ENCODE assay signal across 1 cellular context in the genomic region with DNA sequence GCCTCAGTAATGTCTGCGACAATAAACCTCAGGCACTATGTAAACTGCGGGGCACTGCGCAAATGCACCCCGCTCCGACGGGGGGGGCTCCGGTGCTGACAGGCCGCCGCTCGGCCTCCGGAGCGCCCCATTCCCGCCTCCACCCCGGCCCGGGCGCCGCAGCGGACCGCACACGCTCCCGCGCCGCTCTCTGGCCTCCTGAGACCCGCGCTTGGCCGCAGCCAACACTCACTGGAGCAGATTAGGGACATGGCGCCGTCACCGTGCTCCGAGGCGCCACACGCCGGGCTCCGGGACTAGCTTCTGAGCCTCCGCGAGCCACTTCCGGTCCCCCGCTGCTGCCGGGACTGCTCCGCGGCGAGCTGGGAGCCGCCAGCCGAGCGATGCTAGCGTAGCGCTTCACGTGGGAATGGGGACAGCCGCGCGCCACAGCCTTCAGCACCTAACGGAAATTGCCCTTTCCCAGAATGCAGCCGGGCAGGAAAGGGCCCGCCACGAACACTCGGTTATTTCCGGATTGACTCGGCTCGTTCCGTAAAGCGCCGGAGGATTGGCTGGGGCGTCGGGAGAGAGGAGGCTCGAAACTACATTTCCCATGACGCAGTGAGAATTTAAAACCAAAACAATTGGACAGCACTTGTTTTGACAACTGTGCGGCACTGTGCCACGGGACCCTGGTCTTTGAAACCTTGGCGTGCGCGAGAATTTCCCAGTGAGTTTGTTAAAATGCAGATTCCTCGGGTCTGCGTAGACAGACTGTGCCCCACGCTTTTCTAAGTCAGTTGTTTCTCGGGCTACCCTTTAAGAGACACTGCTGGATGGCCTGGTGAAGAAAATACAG.
TF ChIP-seq lines count a peak whose summit lies in the region.

A gene (minus strand): TSS at position 454 of the 841 bp plus-strand sequence. CDS start 203 bp downstream, at position 251.

TF ChIP-seq in HepG2, 621 proteins besides CTCF, POLR2A, EP300 and RAD21 (continued from another document and continues in another):
- TF ChIP-seq, protein P1, sequence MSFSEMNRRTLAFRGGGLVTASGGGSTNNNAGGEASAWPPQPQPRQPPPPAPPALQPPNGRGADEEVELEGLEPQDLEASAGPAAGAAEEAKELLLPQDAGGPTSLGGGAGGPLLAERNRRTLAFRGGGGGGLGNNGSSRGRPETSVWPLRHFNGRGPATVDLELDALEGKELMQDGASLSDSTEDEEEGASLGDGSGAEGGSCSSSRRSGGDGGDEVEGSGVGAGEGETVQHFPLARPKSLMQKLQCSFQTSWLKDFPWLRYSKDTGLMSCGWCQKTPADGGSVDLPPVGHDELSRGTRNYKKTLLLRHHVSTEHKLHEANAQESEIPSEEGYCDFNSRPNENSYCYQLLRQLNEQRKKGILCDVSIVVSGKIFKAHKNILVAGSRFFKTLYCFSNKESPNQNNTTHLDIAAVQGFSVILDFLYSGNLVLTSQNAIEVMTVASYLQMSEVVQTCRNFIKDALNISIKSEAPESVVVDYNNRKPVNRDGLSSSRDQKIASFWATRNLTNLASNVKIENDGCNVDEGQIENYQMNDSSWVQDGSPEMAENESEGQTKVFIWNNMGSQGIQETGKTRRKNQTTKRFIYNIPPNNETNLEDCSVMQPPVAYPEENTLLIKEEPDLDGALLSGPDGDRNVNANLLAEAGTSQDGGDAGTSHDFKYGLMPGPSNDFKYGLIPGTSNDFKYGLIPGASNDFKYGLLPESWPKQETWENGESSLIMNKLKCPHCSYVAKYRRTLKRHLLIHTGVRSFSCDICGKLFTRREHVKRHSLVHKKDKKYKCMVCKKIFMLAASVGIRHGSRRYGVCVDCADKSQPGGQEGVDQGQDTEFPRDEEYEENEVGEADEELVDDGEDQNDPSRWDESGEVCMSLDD (CRISPR knock-in tag; IDR thresholded peaks at IDR 0.05; ENCODE audit: borderline replicate concordance), result peak; percentile 61; the same call in 1 of the 2 replicates
- no peak for TF ChIP-seq HHEX (CRISPR knock-in tag; IDR thresholded peaks at IDR 0.05)
- peak; percentile 59 for TF ChIP-seq HOXA3 (CRISPR knock-in tag; IDR thresholded peaks at IDR 0.05)
- TF ChIP-seq, protein P2, sequence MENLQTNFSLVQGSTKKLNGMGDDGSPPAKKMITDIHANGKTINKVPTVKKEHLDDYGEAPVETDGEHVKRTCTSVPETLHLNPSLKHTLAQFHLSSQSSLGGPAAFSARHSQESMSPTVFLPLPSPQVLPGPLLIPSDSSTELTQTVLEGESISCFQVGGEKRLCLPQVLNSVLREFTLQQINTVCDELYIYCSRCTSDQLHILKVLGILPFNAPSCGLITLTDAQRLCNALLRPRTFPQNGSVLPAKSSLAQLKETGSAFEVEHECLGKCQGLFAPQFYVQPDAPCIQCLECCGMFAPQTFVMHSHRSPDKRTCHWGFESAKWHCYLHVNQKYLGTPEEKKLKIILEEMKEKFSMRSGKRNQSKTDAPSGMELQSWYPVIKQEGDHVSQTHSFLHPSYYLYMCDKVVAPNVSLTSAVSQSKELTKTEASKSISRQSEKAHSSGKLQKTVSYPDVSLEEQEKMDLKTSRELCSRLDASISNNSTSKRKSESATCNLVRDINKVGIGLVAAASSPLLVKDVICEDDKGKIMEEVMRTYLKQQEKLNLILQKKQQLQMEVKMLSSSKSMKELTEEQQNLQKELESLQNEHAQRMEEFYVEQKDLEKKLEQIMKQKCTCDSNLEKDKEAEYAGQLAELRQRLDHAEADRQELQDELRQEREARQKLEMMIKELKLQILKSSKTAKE (CRISPR knock-in tag; IDR thresholded peaks at IDR 0.05; ENCODE audit: borderline replicate concordance), result no peak
- TF ChIP-seq RAD51 (IDR thresholded peaks at IDR 0.05; ENCODE audit: borderline replicate concordance), result no peak
- TF ChIP-seq, protein P3, sequence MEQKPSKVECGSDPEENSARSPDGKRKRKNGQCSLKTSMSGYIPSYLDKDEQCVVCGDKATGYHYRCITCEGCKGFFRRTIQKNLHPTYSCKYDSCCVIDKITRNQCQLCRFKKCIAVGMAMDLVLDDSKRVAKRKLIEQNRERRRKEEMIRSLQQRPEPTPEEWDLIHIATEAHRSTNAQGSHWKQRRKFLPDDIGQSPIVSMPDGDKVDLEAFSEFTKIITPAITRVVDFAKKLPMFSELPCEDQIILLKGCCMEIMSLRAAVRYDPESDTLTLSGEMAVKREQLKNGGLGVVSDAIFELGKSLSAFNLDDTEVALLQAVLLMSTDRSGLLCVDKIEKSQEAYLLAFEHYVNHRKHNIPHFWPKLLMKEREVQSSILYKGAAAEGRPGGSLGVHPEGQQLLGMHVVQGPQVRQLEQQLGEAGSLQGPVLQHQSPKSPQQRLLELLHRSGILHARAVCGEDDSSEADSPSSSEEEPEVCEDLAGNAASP (CRISPR knock-in tag; IDR thresholded peaks at IDR 0.05; ENCODE audit: borderline replicate concordance), result no peak
- TF ChIP-seq, protein P4, sequence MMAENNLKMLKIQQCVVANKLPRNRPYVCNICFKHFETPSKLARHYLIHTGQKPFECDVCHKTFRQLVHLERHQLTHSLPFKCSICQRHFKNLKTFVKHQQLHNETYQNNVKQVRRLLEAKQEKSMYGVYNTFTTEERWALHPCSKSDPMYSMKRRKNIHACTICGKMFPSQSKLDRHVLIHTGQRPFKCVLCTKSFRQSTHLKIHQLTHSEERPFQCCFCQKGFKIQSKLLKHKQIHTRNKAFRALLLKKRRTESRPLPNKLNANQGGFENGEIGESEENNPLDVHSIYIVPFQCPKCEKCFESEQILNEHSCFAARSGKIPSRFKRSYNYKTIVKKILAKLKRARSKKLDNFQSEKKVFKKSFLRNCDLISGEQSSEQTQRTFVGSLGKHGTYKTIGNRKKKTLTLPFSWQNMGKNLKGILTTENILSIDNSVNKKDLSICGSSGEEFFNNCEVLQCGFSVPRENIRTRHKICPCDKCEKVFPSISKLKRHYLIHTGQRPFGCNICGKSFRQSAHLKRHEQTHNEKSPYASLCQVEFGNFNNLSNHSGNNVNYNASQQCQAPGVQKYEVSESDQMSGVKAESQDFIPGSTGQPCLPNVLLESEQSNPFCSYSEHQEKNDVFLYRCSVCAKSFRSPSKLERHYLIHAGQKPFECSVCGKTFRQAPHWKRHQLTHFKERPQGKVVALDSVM (CRISPR knock-in tag; IDR thresholded peaks at IDR 0.05), result 0 out of 2 replicates have a peak, but pooled peaks have one; percentile 50
- TF ChIP-seq, protein P5, sequence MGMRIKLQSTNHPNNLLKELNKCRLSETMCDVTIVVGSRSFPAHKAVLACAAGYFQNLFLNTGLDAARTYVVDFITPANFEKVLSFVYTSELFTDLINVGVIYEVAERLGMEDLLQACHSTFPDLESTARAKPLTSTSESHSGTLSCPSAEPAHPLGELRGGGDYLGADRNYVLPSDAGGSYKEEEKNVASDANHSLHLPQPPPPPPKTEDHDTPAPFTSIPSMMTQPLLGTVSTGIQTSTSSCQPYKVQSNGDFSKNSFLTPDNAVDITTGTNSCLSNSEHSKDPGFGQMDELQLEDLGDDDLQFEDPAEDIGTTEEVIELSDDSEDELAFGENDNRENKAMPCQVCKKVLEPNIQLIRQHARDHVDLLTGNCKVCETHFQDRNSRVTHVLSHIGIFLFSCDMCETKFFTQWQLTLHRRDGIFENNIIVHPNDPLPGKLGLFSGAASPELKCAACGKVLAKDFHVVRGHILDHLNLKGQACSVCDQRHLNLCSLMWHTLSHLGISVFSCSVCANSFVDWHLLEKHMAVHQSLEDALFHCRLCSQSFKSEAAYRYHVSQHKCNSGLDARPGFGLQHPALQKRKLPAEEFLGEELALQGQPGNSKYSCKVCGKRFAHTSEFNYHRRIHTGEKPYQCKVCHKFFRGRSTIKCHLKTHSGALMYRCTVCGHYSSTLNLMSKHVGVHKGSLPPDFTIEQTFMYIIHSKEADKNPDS (CRISPR knock-in tag; IDR thresholded peaks at IDR 0.05), result no peak
- TF ChIP-seq, protein P6, sequence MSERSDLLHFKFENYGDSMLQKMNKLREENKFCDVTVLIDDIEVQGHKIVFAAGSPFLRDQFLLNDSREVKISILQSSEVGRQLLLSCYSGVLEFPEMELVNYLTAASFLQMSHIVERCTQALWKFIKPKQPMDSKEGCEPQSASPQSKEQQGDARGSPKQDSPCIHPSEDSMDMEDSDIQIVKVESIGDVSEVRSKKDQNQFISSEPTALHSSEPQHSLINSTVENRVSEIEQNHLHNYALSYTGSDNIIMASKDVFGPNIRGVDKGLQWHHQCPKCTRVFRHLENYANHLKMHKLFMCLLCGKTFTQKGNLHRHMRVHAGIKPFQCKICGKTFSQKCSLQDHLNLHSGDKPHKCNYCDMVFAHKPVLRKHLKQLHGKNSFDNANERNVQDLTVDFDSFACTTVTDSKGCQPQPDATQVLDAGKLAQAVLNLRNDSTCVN (CRISPR knock-in tag; IDR thresholded peaks at IDR 0.05; ENCODE audit: borderline replicate concordance), result no peak
- TF ChIP-seq MLLT10 (CRISPR knock-in tag; IDR thresholded peaks at IDR 0.05), result no peak
- TF ChIP-seq, protein P7, sequence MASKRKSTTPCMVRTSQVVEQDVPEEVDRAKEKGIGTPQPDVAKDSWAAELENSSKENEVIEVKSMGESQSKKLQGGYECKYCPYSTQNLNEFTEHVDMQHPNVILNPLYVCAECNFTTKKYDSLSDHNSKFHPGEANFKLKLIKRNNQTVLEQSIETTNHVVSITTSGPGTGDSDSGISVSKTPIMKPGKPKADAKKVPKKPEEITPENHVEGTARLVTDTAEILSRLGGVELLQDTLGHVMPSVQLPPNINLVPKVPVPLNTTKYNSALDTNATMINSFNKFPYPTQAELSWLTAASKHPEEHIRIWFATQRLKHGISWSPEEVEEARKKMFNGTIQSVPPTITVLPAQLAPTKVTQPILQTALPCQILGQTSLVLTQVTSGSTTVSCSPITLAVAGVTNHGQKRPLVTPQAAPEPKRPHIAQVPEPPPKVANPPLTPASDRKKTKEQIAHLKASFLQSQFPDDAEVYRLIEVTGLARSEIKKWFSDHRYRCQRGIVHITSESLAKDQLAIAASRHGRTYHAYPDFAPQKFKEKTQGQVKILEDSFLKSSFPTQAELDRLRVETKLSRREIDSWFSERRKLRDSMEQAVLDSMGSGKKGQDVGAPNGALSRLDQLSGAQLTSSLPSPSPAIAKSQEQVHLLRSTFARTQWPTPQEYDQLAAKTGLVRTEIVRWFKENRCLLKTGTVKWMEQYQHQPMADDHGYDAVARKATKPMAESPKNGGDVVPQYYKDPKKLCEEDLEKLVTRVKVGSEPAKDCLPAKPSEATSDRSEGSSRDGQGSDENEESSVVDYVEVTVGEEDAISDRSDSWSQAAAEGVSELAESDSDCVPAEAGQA (IDR thresholded peaks at IDR 0.05; ENCODE audit: low read depth), result 0 out of 2 replicates have a peak, but pooled peaks have one; percentile 7
- TF ChIP-seq, protein P7 (CRISPR knock-in tag; IDR thresholded peaks at IDR 0.05; ENCODE audit: borderline replicate concordance), result no peak
- TF ChIP-seq NR2F1 (CRISPR knock-in tag; IDR thresholded peaks at IDR 0.05), result no peak
- peak; percentile 94 for TF ChIP-seq TBX2 (CRISPR knock-in tag; IDR thresholded peaks at IDR 0.05; ENCODE audit: borderline replicate concordance)
- no peak; the same call in 1 of the 2 replicates for TF ChIP-seq ZFP90 (CRISPR knock-in tag; IDR thresholded peaks at IDR 0.05; ENCODE audit: borderline replicate concordance)
- peak; percentile 76; the same call in 1 of the 2 replicates for TF ChIP-seq ZC3H13 (CRISPR knock-in tag; IDR thresholded peaks at IDR 0.05)
- no peak for TF ChIP-seq MATR3 (CRISPR knock-in tag; IDR thresholded peaks at IDR 0.05)
- no peak for TF ChIP-seq ZNF878 (CRISPR knock-in tag; IDR thresholded peaks at IDR 0.05)
- TF ChIP-seq ZNF776 (CRISPR knock-in tag; IDR thresholded peaks at IDR 0.05), result no peak
- TF ChIP-seq ZNF773 (CRISPR knock-in tag; IDR thresholded peaks at IDR 0.05; ENCODE audit: borderline replicate concordance), result no peak
- no peak for TF ChIP-seq SSRP1 (CRISPR knock-in tag; IDR thresholded peaks at IDR 0.05)
- no peak; the same call in 1 of the 2 replicates for TF ChIP-seq ZNF546 (CRISPR knock-in tag; conservative IDR thresholded peaks at IDR 0.05)
- TF ChIP-seq NFYC (CRISPR knock-in tag; IDR thresholded peaks at IDR 0.05), result peak; percentile 80
- TF ChIP-seq SP2 (CRISPR knock-in tag; IDR thresholded peaks at IDR 0.05), result no peak
- TF ChIP-seq, protein P8, sequence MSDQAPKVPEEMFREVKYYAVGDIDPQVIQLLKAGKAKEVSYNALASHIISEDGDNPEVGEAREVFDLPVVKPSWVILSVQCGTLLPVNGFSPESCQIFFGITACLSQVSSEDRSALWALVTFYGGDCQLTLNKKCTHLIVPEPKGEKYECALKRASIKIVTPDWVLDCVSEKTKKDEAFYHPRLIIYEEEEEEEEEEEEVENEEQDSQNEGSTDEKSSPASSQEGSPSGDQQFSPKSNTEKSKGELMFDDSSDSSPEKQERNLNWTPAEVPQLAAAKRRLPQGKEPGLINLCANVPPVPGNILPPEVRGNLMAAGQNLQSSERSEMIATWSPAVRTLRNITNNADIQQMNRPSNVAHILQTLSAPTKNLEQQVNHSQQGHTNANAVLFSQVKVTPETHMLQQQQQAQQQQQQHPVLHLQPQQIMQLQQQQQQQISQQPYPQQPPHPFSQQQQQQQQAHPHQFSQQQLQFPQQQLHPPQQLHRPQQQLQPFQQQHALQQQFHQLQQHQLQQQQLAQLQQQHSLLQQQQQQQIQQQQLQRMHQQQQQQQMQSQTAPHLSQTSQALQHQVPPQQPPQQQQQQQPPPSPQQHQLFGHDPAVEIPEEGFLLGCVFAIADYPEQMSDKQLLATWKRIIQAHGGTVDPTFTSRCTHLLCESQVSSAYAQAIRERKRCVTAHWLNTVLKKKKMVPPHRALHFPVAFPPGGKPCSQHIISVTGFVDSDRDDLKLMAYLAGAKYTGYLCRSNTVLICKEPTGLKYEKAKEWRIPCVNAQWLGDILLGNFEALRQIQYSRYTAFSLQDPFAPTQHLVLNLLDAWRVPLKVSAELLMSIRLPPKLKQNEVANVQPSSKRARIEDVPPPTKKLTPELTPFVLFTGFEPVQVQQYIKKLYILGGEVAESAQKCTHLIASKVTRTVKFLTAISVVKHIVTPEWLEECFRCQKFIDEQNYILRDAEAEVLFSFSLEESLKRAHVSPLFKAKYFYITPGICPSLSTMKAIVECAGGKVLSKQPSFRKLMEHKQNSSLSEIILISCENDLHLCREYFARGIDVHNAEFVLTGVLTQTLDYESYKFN (CRISPR knock-in tag; conservative IDR thresholded peaks at IDR 0.05), result peak; percentile 49; the same call in 1 of the 2 replicates
- TF ChIP-seq TBX3 (IDR thresholded peaks at IDR 0.05; ENCODE audit: borderline replicate concordance), result no peak
- no peak for TF ChIP-seq ZNF775 (CRISPR knock-in tag; IDR thresholded peaks at IDR 0.05; ENCODE audit: borderline replicate concordance)
- no peak for TF ChIP-seq ZNF432 (CRISPR knock-in tag; IDR thresholded peaks at IDR 0.05; ENCODE audit: borderline replicate concordance)
